In the genomic region with DNA sequence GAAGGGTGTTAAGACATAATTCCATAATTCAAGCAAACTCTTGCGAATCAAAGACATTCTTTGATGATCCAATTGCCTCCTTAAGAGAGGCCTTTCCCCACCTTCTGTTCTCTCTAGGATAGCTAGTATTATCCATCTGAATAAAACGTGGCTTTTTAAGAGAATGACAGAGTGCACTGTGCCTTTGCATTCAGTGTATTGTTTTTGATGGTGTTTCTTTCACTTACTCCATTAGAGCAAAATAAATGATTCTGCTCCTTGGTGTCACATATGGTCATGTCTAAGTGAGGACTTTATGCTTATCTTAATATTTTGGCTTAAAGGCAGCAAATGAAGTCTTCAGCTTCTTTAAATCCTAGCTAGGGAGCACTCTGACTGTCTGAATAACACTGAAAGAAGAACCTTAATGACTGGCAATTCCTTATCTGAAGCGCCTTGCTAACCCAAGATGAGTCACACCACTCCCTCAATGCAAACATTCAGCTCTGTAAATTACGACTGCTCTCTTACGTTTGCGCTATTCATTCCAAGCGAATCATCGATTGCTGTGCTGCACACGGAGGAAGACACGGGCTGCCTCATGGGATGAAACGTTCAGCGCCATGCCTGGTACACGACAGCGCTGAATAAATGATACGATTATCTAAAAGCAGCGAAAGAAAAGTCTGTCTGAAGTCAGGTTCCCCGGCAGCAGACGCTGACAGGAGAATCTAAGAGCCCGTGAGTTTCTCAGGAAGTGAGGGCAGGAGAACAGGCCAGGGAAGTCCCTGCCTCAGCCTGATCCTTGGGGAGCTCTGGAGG, we compare ENCODE assay signal across 1 cellular context.
TF ChIP-seq lines count a peak whose summit lies in the region.

No MANE protein-coding gene starts in this region.

TF ChIP-seq in K562, 482 proteins besides CTCF, POLR2A, EP300 and RAD21 (continued from another document and continues in another):
- TF ChIP-seq, protein P1, sequence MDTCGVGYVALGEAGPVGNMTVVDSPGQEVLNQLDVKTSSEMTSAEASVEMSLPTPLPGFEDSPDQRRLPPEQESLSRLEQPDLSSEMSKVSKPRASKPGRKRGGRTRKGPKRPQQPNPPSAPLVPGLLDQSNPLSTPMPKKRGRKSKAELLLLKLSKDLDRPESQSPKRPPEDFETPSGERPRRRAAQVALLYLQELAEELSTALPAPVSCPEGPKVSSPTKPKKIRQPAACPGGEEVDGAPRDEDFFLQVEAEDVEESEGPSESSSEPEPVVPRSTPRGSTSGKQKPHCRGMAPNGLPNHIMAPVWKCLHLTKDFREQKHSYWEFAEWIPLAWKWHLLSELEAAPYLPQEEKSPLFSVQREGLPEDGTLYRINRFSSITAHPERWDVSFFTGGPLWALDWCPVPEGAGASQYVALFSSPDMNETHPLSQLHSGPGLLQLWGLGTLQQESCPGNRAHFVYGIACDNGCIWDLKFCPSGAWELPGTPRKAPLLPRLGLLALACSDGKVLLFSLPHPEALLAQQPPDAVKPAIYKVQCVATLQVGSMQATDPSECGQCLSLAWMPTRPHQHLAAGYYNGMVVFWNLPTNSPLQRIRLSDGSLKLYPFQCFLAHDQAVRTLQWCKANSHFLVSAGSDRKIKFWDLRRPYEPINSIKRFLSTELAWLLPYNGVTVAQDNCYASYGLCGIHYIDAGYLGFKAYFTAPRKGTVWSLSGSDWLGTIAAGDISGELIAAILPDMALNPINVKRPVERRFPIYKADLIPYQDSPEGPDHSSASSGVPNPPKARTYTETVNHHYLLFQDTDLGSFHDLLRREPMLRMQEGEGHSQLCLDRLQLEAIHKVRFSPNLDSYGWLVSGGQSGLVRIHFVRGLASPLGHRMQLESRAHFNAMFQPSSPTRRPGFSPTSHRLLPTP (IDR thresholded peaks at IDR 0.05; ENCODE audit: borderline replicate concordance, extremely low read depth, insufficient read length): no peak
- TF ChIP-seq HNRNPL (IDR thresholded peaks at IDR 0.05; ENCODE audit: low read depth, low read length) (no peak), NFE2L1 (tag; IDR thresholded peaks at IDR 0.05; ENCODE audit: borderline replicate concordance, low read depth) (0 out of 2 replicates have a peak, but pooled peaks have one; percentile 33), ZNF76 (CRISPR knock-in tag; IDR thresholded peaks at IDR 0.05; ENCODE audit: borderline replicate concordance) (no peak), BDP1 (IDR thresholded peaks at IDR 0.05; ENCODE audit: insufficient read depth, insufficient read length) (no peak), ZNF77 (CRISPR knock-in tag; IDR thresholded peaks at IDR 0.05) (no peak), ZNF253 (CRISPR knock-in tag; conservative IDR thresholded peaks at IDR 0.05) (no peak), ZNF184 (CRISPR knock-in tag; IDR thresholded peaks at IDR 0.05) (no peak), SMAD3 (CRISPR knock-in tag; conservative IDR thresholded peaks at IDR 0.05) (no peak), ZNF507 (tag; conservative IDR thresholded peaks at IDR 0.05) (no peak), FOXA3 (CRISPR knock-in tag; conservative IDR thresholded peaks at IDR 0.05 in 1 of 2, IDR thresholded peaks at IDR 0.05 in 1 of 2) (peak; percentile 73 to 89), TOE1 (IDR thresholded peaks at IDR 0.05; ENCODE audit: borderline replicate concordance) (no peak), TOE1 (CRISPR knock-in tag; IDR thresholded peaks at IDR 0.05; ENCODE audit: borderline replicate concordance, low read depth) (no peak), E2F3 (CRISPR knock-in tag; IDR thresholded peaks at IDR 0.05) (no peak), TGIF2 (CRISPR knock-in tag; IDR thresholded peaks at IDR 0.05) (no peak), HNRNPLL (IDR thresholded peaks at IDR 0.05; ENCODE audit: low read depth, low read length, poor library complexity, severe bottlenecking) (peak; percentile 90), ZNF668 (CRISPR knock-in tag; IDR thresholded peaks at IDR 0.05) (no peak), MCM5 (IDR thresholded peaks at IDR 0.05; ENCODE audit: low read depth) (no peak)
- TF ChIP-seq, protein P2, sequence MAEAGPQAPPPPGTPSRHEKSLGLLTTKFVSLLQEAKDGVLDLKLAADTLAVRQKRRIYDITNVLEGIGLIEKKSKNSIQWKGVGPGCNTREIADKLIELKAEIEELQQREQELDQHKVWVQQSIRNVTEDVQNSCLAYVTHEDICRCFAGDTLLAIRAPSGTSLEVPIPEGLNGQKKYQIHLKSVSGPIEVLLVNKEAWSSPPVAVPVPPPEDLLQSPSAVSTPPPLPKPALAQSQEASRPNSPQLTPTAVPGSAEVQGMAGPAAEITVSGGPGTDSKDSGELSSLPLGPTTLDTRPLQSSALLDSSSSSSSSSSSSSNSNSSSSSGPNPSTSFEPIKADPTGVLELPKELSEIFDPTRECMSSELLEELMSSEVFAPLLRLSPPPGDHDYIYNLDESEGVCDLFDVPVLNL (CRISPR knock-in tag; IDR thresholded peaks at IDR 0.05; ENCODE audit: low read depth): no peak
- TF ChIP-seq, protein P3, sequence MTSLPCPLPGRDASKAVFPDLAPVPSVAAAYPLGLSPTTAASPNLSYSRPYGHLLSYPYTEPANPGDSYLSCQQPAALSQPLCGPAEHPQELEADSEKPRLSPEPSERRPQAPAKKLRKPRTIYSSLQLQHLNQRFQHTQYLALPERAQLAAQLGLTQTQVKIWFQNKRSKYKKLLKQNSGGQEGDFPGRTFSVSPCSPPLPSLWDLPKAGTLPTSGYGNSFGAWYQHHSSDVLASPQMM (CRISPR knock-in tag; IDR thresholded peaks at IDR 0.05): no peak
- TF ChIP-seq, protein P4, sequence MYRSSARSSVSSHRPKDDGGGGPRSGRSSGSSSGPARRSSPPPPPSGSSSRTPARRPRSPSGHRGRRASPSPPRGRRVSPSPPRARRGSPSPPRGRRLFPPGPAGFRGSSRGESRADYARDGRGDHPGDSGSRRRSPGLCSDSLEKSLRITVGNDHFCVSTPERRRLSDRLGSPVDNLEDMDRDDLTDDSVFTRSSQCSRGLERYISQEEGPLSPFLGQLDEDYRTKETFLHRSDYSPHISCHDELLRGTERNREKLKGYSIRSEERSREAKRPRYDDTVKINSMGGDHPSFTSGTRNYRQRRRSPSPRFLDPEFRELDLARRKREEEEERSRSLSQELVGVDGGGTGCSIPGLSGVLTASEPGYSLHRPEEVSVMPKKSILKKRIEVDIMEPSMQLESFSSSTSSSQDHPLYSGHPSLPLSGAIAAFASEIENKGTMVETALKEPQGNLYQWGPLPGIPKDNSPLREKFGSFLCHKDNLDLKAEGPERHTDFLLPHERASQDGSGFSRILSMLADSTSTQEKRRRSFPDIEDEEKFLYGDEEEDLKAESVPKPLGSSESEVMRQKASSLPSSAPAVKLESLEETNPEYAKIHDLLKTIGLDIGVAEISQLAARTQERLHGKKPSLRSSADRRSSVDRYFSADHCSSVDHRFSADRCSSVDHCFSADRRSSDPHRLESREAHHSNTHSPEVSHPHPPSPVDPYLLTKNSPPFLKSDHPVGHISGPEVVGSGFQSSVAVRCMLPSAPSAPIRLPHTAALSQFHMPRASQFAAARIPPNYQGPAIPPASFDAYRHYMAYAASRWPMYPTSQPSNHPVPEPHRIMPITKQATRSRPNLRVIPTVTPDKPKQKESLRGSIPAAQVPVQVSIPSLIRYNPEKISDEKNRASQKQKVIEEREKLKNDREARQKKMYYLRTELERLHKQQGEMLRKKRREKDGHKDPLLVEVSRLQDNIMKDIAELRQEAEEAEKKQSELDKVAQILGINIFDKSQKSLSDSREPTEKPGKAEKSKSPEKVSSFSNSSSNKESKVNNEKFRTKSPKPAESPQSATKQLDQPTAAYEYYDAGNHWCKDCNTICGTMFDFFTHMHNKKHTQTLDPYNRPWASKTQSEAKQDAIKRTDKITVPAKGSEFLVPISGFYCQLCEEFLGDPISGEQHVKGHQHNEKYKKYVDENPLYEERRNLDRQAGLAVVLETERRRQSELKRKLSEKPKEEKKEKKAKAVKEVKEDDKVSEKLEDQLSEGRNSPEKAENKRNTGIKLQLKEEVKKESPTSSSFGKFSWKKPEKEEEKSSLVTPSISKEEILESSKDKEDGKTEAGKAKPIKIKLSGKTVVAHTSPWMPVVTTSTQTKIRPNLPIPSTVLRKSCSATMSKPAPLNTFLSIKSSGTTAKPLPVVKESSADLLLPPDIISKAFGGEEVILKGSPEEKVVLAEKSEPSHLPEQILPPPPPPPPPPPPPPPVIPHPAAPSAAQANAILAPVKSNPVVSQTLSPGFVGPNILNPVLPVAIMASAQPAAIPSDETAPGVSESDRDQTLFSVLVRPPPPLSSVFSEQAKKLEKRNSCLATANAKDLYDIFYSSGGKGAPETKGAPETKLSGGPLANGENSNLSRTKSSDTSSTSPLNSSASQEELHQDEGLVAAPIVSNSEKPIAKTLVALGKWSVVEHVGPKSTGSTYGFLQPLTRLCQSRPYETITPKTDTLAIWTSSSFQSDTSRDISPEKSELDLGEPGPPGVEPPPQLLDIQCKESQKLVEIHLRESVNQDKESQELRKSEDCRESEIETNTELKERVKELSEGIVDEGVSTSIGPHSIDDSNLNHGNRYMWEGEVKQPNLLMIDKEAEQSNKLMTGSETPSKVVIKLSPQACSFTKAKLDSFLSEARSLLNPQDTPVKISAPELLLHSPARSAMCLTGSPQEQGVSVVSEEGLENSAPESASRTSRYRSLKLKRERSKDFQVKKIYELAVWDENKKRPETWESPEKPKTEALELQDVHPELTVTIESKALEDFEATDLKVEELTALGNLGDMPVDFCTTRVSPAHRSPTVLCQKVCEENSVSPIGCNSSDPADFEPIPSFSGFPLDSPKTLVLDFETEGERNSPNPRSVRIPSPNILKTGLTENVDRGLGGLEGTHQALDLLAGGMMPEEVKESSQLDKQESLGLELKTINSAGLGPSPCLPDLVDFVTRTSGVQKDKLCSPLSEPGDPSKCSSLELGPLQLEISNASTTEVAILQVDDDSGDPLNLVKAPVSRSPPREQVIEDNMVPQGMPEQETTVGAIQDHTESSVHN (IDR thresholded peaks at IDR 0.05; ENCODE audit: borderline replicate concordance in 1 of 2, low read depth in 1 of 2): no peak
- TF ChIP-seq, protein P5, sequence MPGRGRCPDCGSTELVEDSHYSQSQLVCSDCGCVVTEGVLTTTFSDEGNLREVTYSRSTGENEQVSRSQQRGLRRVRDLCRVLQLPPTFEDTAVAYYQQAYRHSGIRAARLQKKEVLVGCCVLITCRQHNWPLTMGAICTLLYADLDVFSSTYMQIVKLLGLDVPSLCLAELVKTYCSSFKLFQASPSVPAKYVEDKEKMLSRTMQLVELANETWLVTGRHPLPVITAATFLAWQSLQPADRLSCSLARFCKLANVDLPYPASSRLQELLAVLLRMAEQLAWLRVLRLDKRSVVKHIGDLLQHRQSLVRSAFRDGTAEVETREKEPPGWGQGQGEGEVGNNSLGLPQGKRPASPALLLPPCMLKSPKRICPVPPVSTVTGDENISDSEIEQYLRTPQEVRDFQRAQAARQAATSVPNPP (IDR thresholded peaks at IDR 0.05; ENCODE audit: borderline replicate concordance, insufficient read depth, insufficient read length): no peak
- TF ChIP-seq, protein P6, sequence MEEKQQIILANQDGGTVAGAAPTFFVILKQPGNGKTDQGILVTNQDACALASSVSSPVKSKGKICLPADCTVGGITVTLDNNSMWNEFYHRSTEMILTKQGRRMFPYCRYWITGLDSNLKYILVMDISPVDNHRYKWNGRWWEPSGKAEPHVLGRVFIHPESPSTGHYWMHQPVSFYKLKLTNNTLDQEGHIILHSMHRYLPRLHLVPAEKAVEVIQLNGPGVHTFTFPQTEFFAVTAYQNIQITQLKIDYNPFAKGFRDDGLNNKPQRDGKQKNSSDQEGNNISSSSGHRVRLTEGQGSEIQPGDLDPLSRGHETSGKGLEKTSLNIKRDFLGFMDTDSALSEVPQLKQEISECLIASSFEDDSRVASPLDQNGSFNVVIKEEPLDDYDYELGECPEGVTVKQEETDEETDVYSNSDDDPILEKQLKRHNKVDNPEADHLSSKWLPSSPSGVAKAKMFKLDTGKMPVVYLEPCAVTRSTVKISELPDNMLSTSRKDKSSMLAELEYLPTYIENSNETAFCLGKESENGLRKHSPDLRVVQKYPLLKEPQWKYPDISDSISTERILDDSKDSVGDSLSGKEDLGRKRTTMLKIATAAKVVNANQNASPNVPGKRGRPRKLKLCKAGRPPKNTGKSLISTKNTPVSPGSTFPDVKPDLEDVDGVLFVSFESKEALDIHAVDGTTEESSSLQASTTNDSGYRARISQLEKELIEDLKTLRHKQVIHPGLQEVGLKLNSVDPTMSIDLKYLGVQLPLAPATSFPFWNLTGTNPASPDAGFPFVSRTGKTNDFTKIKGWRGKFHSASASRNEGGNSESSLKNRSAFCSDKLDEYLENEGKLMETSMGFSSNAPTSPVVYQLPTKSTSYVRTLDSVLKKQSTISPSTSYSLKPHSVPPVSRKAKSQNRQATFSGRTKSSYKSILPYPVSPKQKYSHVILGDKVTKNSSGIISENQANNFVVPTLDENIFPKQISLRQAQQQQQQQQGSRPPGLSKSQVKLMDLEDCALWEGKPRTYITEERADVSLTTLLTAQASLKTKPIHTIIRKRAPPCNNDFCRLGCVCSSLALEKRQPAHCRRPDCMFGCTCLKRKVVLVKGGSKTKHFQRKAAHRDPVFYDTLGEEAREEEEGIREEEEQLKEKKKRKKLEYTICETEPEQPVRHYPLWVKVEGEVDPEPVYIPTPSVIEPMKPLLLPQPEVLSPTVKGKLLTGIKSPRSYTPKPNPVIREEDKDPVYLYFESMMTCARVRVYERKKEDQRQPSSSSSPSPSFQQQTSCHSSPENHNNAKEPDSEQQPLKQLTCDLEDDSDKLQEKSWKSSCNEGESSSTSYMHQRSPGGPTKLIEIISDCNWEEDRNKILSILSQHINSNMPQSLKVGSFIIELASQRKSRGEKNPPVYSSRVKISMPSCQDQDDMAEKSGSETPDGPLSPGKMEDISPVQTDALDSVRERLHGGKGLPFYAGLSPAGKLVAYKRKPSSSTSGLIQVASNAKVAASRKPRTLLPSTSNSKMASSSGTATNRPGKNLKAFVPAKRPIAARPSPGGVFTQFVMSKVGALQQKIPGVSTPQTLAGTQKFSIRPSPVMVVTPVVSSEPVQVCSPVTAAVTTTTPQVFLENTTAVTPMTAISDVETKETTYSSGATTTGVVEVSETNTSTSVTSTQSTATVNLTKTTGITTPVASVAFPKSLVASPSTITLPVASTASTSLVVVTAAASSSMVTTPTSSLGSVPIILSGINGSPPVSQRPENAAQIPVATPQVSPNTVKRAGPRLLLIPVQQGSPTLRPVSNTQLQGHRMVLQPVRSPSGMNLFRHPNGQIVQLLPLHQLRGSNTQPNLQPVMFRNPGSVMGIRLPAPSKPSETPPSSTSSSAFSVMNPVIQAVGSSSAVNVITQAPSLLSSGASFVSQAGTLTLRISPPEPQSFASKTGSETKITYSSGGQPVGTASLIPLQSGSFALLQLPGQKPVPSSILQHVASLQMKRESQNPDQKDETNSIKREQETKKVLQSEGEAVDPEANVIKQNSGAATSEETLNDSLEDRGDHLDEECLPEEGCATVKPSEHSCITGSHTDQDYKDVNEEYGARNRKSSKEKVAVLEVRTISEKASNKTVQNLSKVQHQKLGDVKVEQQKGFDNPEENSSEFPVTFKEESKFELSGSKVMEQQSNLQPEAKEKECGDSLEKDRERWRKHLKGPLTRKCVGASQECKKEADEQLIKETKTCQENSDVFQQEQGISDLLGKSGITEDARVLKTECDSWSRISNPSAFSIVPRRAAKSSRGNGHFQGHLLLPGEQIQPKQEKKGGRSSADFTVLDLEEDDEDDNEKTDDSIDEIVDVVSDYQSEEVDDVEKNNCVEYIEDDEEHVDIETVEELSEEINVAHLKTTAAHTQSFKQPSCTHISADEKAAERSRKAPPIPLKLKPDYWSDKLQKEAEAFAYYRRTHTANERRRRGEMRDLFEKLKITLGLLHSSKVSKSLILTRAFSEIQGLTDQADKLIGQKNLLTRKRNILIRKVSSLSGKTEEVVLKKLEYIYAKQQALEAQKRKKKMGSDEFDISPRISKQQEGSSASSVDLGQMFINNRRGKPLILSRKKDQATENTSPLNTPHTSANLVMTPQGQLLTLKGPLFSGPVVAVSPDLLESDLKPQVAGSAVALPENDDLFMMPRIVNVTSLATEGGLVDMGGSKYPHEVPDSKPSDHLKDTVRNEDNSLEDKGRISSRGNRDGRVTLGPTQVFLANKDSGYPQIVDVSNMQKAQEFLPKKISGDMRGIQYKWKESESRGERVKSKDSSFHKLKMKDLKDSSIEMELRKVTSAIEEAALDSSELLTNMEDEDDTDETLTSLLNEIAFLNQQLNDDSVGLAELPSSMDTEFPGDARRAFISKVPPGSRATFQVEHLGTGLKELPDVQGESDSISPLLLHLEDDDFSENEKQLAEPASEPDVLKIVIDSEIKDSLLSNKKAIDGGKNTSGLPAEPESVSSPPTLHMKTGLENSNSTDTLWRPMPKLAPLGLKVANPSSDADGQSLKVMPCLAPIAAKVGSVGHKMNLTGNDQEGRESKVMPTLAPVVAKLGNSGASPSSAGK (IDR thresholded peaks at IDR 0.05): peak; percentile 92
